Comparison of ENCODE assay signal across 6 cellular contexts in genomic region chr4:164277414-164277813, GRCh38.
DNase-seq lines count a peak whose midpoint lies in the region; TF ChIP-seq lines count a peak whose summit lies in the region.
"Not testable (repeated sequence)": the region's sequence is repeated elsewhere in the genome, so short reads cannot be mapped to it uniquely, and the experiment has no call there.

No MANE protein-coding gene starts in this region.

- not testable (repeated sequence) for TF ChIP-seq CTCF in MCF 10A (IDR thresholded peaks at IDR 0.05; ENCODE audit: unreplicated experiment); hepatocyte (IDR thresholded peaks at IDR 0.05; ENCODE audit: poor library complexity)

- H4K20me1 ChIP-seq in hepatocyte (ENCODE audit: insufficient read depth, poor library complexity, severe bottlenecking) = not testable (repeated sequence)

- POLR2A ChIA-PET in MCF 10A (lab: Yijun Ruan, JAX) = interaction anchor here (0.7 kb wide), 1 partner anchor 172 kb away, joined by 3 read pairs; no protein-coding TSS in a partner anchor

- not testable (repeated sequence) for H3K4me1 Mint-ChIP-seq in MCF 10A (ENCODE audit: insufficient read depth, unreplicated experiment)

- H3K27me3 ChIP-seq in MG63, hepatocyte: not testable (repeated sequence)

- intact Hi-C loops in MCF 10A (cut with micrococcal nuclease) = not testable (repeated sequence)

- not testable (repeated sequence) for H3K9ac ChIP-seq in SK-N-MC (ENCODE audit: insufficient read length)

- H3K4me3 ChIP-seq in MG63, SK-N-MC, hepatocyte: not testable (repeated sequence)

- not testable (repeated sequence) for H3K36me3 Mint-ChIP-seq in MCF 10A (ENCODE audit: insufficient read depth, unreplicated experiment)

- peak; percentile 14 for DNase-seq in HT1080 (ENCODE audit: low read depth)
- DNase-seq in MG63 = peak; percentile 53
- DNase-seq in NCI-H524 (lab: John Stamatoyannopoulos, UW) = peak; percentile 63 to 67
- DNase-seq in SK-N-MC (ENCODE audit: low read depth, low spot score) = peak; percentile 12
- peak; percentile 81 for DNase-seq in MCF 10A (ENCODE audit: unreplicated experiment)
- peak; percentile 16 for DNase-seq in hepatocyte (ENCODE audit: low spot score)

- BruUV-seq in MCF 10A (replicated peaks; lab: Mats Ljungman, UMichigan) = not testable (repeated sequence)

- CTCF ChIA-PET in MCF 10A (lab: Yijun Ruan, JAX) = not testable (repeated sequence)

- H3K9me3 Mint-ChIP-seq in MCF 10A (ENCODE audit: unreplicated experiment) = not testable (repeated sequence)

- H3K27ac Mint-ChIP-seq in MCF 10A (ENCODE audit: low read depth, unreplicated experiment) = not testable (repeated sequence)

- not testable (repeated sequence) for H3K4me1 ChIP-seq in hepatocyte (ENCODE audit: insufficient read depth)

- not testable (repeated sequence) for H3K79me2 ChIP-seq in hepatocyte

- not testable (repeated sequence) for H3K4me2 ChIP-seq in hepatocyte

- not testable (repeated sequence) for H3K27me3 Mint-ChIP-seq in MCF 10A (ENCODE audit: insufficient read depth, unreplicated experiment)

- not testable (repeated sequence) for H2AFZ ChIP-seq in hepatocyte

- H3K27ac ChIP-seq in SK-N-MC, hepatocyte: not testable (repeated sequence)

- H3K9me3 ChIP-seq in MG63; SK-N-MC (ENCODE audit: low read depth, low read length); hepatocyte (ENCODE audit: low read depth): not testable (repeated sequence)

- 47% methylated on average over 2 of the region's 2 CpGs for WGBS in hepatocyte (ENCODE audit: low lambda C conversion rate, missing lambda C conversion rate)

- H3K9me2 ChIP-seq in hepatocyte (replicated peaks; ENCODE audit: insufficient read depth) = not testable (repeated sequence)

- not testable (repeated sequence) for H3K4me3 Mint-ChIP-seq in MCF 10A (ENCODE audit: unreplicated experiment)

- H3K36me3 ChIP-seq in MG63; SK-N-MC (ENCODE audit: insufficient read depth, low read length); hepatocyte (replicated peaks; ENCODE audit: insufficient read depth, low read depth): not testable (repeated sequence)

Comparison
In these comparisons a context has a peak if more than half of its experiments do, and no peak if none do; other contexts are left out.
1. DNase-seq: peak in every context shown above with its lines; median percentile 81 in MCF 10A; 65 in NCI-H524; 53 in MG63; 16 in hepatocyte; 14 in HT1080; 12 in SK-N-MC.